In the genomic region with DNA sequence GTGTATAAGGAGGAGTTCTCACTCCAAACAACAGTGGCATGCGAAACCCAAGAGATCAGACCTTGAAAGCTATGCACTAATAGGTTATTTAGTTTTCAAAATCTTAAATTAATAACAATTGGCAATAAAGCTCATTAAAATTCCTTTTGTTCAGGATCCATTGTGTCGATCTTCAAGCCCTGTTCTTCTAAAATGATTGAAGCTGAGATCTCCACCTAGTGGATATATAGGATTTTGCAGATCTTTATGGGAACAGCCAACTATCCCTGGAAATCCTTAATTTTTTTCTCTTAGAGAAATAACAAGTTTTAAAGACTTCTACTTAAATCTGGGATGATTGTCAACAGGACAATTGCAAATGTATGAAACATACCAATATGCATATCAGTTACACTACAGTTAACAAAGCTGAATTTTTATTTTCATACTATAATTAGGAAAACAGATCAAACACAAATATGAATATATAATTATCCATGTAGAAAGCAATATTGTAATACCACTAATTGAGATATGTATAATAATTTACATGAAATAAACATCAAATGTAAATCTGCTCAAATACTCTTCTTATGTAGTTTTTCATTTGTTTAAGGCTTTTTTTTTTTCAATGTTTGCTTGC, we compare ENCODE assay signal across 8 cellular contexts. TPM values are rescaled to one million over a fixed set of nuclear protein-coding genes. Genes with fewer than 3 reads are reported as not detected.
A peak's percentile ranks its signal among the peaks of the same experiment; 100 is the strongest.
DNase-seq lines count a peak whose midpoint lies in the region; ATAC-seq and TF ChIP-seq lines count a peak whose summit lies in the region.

No MANE protein-coding gene starts in this region.

- TF ChIP-seq CTCF in cardiac fibroblast (IDR thresholded peaks at IDR 0.05; ENCODE audit: low read depth, low read length) (peak; percentile 52), right lobe of liver (IDR thresholded peaks at IDR 0.05) (peak; percentile 51 to 68 (median 64))

- 5% methylated on average over 2 of the region's 2 CpGs for WGBS in right lobe of liver (ENCODE audit: insufficient coverage, low coverage, low lambda C conversion rate, missing lambda C conversion rate)

- H3K27ac ChIP-seq in right lobe of liver, result no peak overlapping the region

- H3K4me1 ChIP-seq in right lobe of liver, result no peaks in the 10 kb centered on the region

- ATAC-seq in HG02852 (IDR thresholded peaks at IDR 0.05; ENCODE audit: unreplicated experiment) (peak; percentile 57), right lobe of liver (peak; percentile 58 to 73 (median 67)), GM19397 (IDR thresholded peaks at IDR 0.05; ENCODE audit: unreplicated experiment) (no peak), HG03469 (IDR thresholded peaks at IDR 0.05; ENCODE audit: unreplicated experiment) (no peak), HG02870 (IDR thresholded peaks at IDR 0.05; ENCODE audit: unreplicated experiment) (no peak)

- no peaks in the 10 kb centered on the region for H3K36me3 ChIP-seq in right lobe of liver

- no peaks in the 10 kb centered on the region for H3K9me3 ChIP-seq in right lobe of liver

- intact Hi-C loops in right lobe of liver (cut with DNase I), result no loop called here

- DNase-seq in DMS 273 (lab: John Stamatoyannopoulos, UW; ENCODE audit: unreplicated experiment), result peak; percentile 71
- DNase-seq in NCI-H460 (ENCODE audit: extremely low read depth, low read depth), result peak; percentile 44
- peak; percentile 56 to 61 for DNase-seq in cardiac fibroblast (ENCODE audit: low read depth in 2 of 2)
- no peak for DNase-seq in right lobe of liver

- TF ChIP-seq POLR2A in right lobe of liver (IDR thresholded peaks at IDR 0.05), result no peak

- H3K4me3 ChIP-seq in cardiac fibroblast (replicated peaks in 1 of 2; ENCODE audit: low read depth in 2 of 2, low read length in 2 of 2) (no peak overlapping the region), right lobe of liver (no peak overlapping the region)

- H3K27me3 ChIP-seq in right lobe of liver, result no peaks in the 10 kb centered on the region

RNA-seq across cellular contexts. Expression of gene LRRC53, which starts 43.3 kb away (rescaled TPM):
- not detected in 2 replicates for total RNA-seq in NCI-H460 (2014; rRNA removed; shearing (Covaris generic))
- polyA plus RNA-seq in NCI-H460 (2014; cell fraction: nucleus; rRNA removed), result not detected in 2 replicates
- not detected for total RNA-seq in right lobe of liver

Comparison
In these comparisons a context has a peak if more than half of its experiments do, and no peak if none do; other contexts are left out.
1. DNase-seq: peak in DMS 273 (single experiment), NCI-H460 (single experiment) and cardiac fibroblast (2 of 2); none in right lobe of liver (0 of 3).
2. ATAC-seq: peak in HG02852 (single experiment) and right lobe of liver (4 of 4); none in GM19397 (single experiment), HG03469 (single experiment) and HG02870 (single experiment).